11 cellular contexts compared by ENCODE assay signal in genomic region chr13:113653264-113654174, GRCh38. TPM values are rescaled to one million over a fixed set of nuclear protein-coding genes. Genes with fewer than 3 reads are reported as not detected.
DNase-seq lines count a peak whose midpoint lies in the region; ATAC-seq and TF ChIP-seq lines count a peak whose summit lies in the region.
"Had no signal": no experiment of that assay in that cellular context is flagged by ENCODE, and none has a peak within 500 bp of the region (broad histone marks: within the 10 kb centered on the region; RNA-seq: fewer than 3 reads in every experiment).

No MANE protein-coding gene starts in this region.

- no peaks in the 10 kb centered on the region for H3K36me3 Mint-ChIP-seq in CD8-positive, alpha-beta T cell
- no peaks in the 10 kb centered on the region for H3K36me3 Mint-ChIP-seq in T-cell

- no peaks in the 10 kb centered on the region for H3K27me3 ChIP-seq in CD8-positive, alpha-beta T cell (ENCODE audit: insufficient read depth, low read length)
- H3K27me3 ChIP-seq in DND-41 (ENCODE audit: insufficient read depth, low read length, poor library complexity), result no peaks in the 10 kb centered on the region

- H3K9me3 Mint-ChIP-seq in CD8-positive, alpha-beta T cell, result no peaks in the 10 kb centered on the region
- no peaks in the 10 kb centered on the region for H3K9me3 Mint-ChIP-seq in T-cell

- H3K4me1 ChIP-seq in CD8-positive, alpha-beta T cell (ENCODE audit: insufficient read depth, low read length), result peaks cover 7% of the 10 kb centered on the region
- H3K4me1 ChIP-seq in DND-41 (ENCODE audit: insufficient read depth, low read length), result no peaks in the 10 kb centered on the region

- intact Hi-C loops in CD8-positive, alpha-beta T cell (cut with DNase I, micrococcal nuclease), result no loop called here

- no peaks in the 10 kb centered on the region for H3K9me3 ChIP-seq in CD8-positive, alpha-beta T cell (ENCODE audit: low read length)
- no peaks in the 10 kb centered on the region for H3K9me3 ChIP-seq in DND-41 (ENCODE audit: insufficient read depth, low read length, severe bottlenecking)

- no peaks in the 10 kb centered on the region for H3K79me2 ChIP-seq in DND-41 (ENCODE audit: insufficient read depth, low read length)
- H3K79me2 ChIP-seq: parathyroid adenoma had no signal

- H3K27ac ChIP-seq in CD8-positive, alpha-beta T cell (ENCODE audit: low read depth, low read length), result no peak overlapping the region
- H3K27ac ChIP-seq in DND-41 (ENCODE audit: low read length), result no peak overlapping the region
- H3K27ac ChIP-seq: parathyroid adenoma had no signal

- no peak overlapping the region for H3K27ac Mint-ChIP-seq in CD8-positive, alpha-beta T cell
- peak overlapping the region in 1 of 2 donors; percentile 48 for H3K27ac Mint-ChIP-seq in T-cell

- POLR2A ChIA-PET in CD8-positive, alpha-beta T cell (lab: Charles Lee), result no interaction called here
- POLR2A ChIA-PET in T-cell (lab: Charles Lee), result no interaction called here

- peak; percentile 73 for ATAC-seq in CD8-positive, alpha-beta T cell
- ATAC-seq in DND-41 (ENCODE audit: insufficient read depth, low read depth) (peak; percentile 34; the same call in 1 of the 3 replicates), T-cell (replicated peaks in 1 of 4) (peak; percentile 19 to 48 (median 39)), HG03442 (IDR thresholded peaks at IDR 0.05; ENCODE audit: unreplicated experiment) (no peak)

- peaks cover 16% of the 10 kb centered on the region; the same call in 1 of the 2 replicates for H4K20me1 ChIP-seq in DND-41 (ENCODE audit: insufficient read depth, low read length)

- peak in 2 of 7 experiments; percentile 17 to 63 for DNase-seq in CD8-positive, alpha-beta T cell
- no peak for DNase-seq in DND-41
- peak in 4 of 34 experiments; percentile 9 to 25 (median 16) for DNase-seq in T-cell
- DNase-seq in mesenteric fat pad (ENCODE audit: low spot score), result peak; percentile 81
- DNase-seq in HT-29 (ENCODE audit: low spot score), result no peak
- DNase-seq in activated CD8-positive, alpha-beta memory T cell treated with anti-CD3 and anti-CD28 coated beads, Interleukin-2, amount 50 U/mL, for 4 hours, result no peak

- H3K36me3 ChIP-seq in CD8-positive, alpha-beta T cell (ENCODE audit: insufficient read depth, low read length), result no peaks in the 10 kb centered on the region
- H3K36me3 ChIP-seq in DND-41 (ENCODE audit: insufficient read depth, low read length), result no peaks in the 10 kb centered on the region

- H2AFZ ChIP-seq in DND-41 (ENCODE audit: low read depth, low read length), result no peak overlapping the region
- H2AFZ ChIP-seq: parathyroid adenoma had no signal

- no peak overlapping the region for H3K4me3 Mint-ChIP-seq in CD8-positive, alpha-beta T cell
- no peak overlapping the region for H3K4me3 Mint-ChIP-seq in T-cell

- H3K27me3 Mint-ChIP-seq in CD8-positive, alpha-beta T cell (ENCODE audit: low read depth), result no peaks in the 10 kb centered on the region
- no peaks in the 10 kb centered on the region for H3K27me3 Mint-ChIP-seq in T-cell

- peaks cover 9% of the 10 kb centered on the region for H3K4me1 Mint-ChIP-seq in CD8-positive, alpha-beta T cell (ENCODE audit: low read depth)
- peaks cover 0 to 6% (median 6%) of the 10 kb centered on the region in 3 donors for H3K4me1 Mint-ChIP-seq in T-cell

- no peak overlapping the region for H3K4me2 ChIP-seq in DND-41 (ENCODE audit: insufficient read depth, low read length)

- CTCF ChIA-PET in CD8-positive, alpha-beta T cell (lab: Charles Lee), result no interaction called here
- CTCF ChIA-PET in T-cell (lab: Charles Lee), result no interaction called here

- TF ChIP-seq CTCF in CD8-positive, alpha-beta T cell (IDR thresholded peaks at IDR 0.05), result no peak
- TF ChIP-seq CTCF in DND-41 (IDR thresholded peaks at IDR 0.05; ENCODE audit: borderline replicate concordance, extremely low read depth, low read length, poor library complexity, severe bottlenecking), result no peak

- H3K4me3 ChIP-seq in CD8-positive, alpha-beta T cell (ENCODE audit: low read depth, low read length), result no peak overlapping the region
- no peak overlapping the region for H3K4me3 ChIP-seq in DND-41 (ENCODE audit: low read depth in 1 of 2, low read length in 2 of 2)

- H3K9ac ChIP-seq in DND-41 (ENCODE audit: low read depth, low read length), result no peak overlapping the region
- H3K9ac ChIP-seq: parathyroid adenoma had no signal

RNA-seq across cellular contexts. Expression of gene ATP4B, which starts 4.5 kb away (rescaled TPM):
- total RNA-seq in CD8-positive, alpha-beta T cell, result not detected
- total RNA-seq in T-cell (not detected), mesenteric fat pad (not detected)
- not detected in 2 replicates for total RNA-seq in HT-29 (2014; rRNA removed; shearing (Covaris generic))
- total RNA-seq: M059J, RPMI7951, urinary bladder had no signal

RNA-seq across cellular contexts. Expression of gene GRK1, which starts 13.5 kb away (rescaled TPM):
- total RNA-seq in CD8-positive, alpha-beta T cell, result not detected
- not detected for total RNA-seq in T-cell
- not detected for total RNA-seq in mesenteric fat pad
- total RNA-seq in HT-29 (2014; rRNA removed; shearing (Covaris generic)), result 0.13 TPM in 1 of 2 replicates, not detected in the other
- total RNA-seq: M059J, RPMI7951 had no signal
